24 cellular contexts compared by ENCODE assay signal in genomic region chrX:29870608-29871007, GRCh38.
DNase-seq lines count a peak whose midpoint lies in the region; ATAC-seq and TF ChIP-seq lines count a peak whose summit lies in the region.
"Had no signal": no experiment of that assay in that cellular context is flagged by ENCODE, and none has a peak within 500 bp of the region (broad histone marks: within the 10 kb centered on the region; RNA-seq: fewer than 3 reads in every experiment).

No MANE protein-coding gene starts in this region.

- no peak for TF ChIP-seq CTCF in GM06990 (IDR thresholded peaks at IDR 0.05; ENCODE audit: insufficient read depth, low read length, poor library complexity, severe bottlenecking)

- no peaks in the 10 kb centered on the region for H3K27me3 ChIP-seq in GM06990 (replicated peaks; ENCODE audit: control insufficient read depth, insufficient read depth, low read length)
- H3K27me3 ChIP-seq: ascending aorta had no signal

- no peak overlapping the region for H3K4me3 ChIP-seq in GM06990 (replicated peaks; ENCODE audit: low read depth, low read length)
- H3K4me3 ChIP-seq: ascending aorta, gastrocnemius medialis had no signal

- DNase-seq in GM06990 (ENCODE audit: extremely low read depth, insufficient read length) (peak; percentile 38), NCI-H1694 (lab: John Stamatoyannopoulos, UW) (no peak)
- DNase-seq in stimulated activated CD4-positive, alpha-beta T cell treated with anti-CD3 and anti-CD28 coated beads, Interleukin-2, amount 100 ng/mL, for 48 hours = no peak
- DNase-seq: activated CD4-positive, alpha-beta T cell treated with anti-CD3 and anti-CD28 coated beads, Interleukin-2, amount 50 U/mL, for 4 hours; activated CD4-positive, CD25-positive, alpha-beta regulatory T cell; activated CD8-positive, alpha-beta memory T cell treated with anti-CD3 and anti-CD28 coated beads, Interleukin-2, amount 50 U/mL, for 4 hours; caudate nucleus; DMS153; gastrocnemius medialis; hippocampal formation; immature natural killer cell; naive thymus-derived CD4-positive, alpha-beta T cell; NCI-H1417; NCI-H2107; NCI-H446 treated with DMSO at 0.1 percent for 48 hours; trophoblast cell had no signal

- ATAC-seq in GM18868 (IDR thresholded peaks at IDR 0.05; ENCODE audit: unreplicated experiment) (peak; percentile 83), HG02610 (IDR thresholded peaks at IDR 0.05; ENCODE audit: unreplicated experiment) (peak; percentile 61), HG03520 (IDR thresholded peaks at IDR 0.05; ENCODE audit: unreplicated experiment) (peak; percentile 54), HG02763 (IDR thresholded peaks at IDR 0.05; ENCODE audit: unreplicated experiment) (no peak), HG03196 (IDR thresholded peaks at IDR 0.05; ENCODE audit: unreplicated experiment) (no peak)
- ATAC-seq: gastrocnemius medialis; HCT116; left lobe of liver; naive thymus-derived CD4-positive, alpha-beta T cell had no signal

- no peaks in the 10 kb centered on the region for H3K36me3 ChIP-seq in GM06990 (ENCODE audit: control insufficient read depth, insufficient read depth, low read length)
- H3K36me3 ChIP-seq: ascending aorta, gastrocnemius medialis had no signal

Comparison
In these comparisons a context has a peak if more than half of its experiments do, and no peak if none do; other contexts are left out.
1. ATAC-seq: peak in GM18868 (single experiment), HG02610 (single experiment) and HG03520 (single experiment); none in HG02763 (single experiment) and HG03196 (single experiment).